ENCODE assay signal across 1 cellular context in the genomic region with DNA sequence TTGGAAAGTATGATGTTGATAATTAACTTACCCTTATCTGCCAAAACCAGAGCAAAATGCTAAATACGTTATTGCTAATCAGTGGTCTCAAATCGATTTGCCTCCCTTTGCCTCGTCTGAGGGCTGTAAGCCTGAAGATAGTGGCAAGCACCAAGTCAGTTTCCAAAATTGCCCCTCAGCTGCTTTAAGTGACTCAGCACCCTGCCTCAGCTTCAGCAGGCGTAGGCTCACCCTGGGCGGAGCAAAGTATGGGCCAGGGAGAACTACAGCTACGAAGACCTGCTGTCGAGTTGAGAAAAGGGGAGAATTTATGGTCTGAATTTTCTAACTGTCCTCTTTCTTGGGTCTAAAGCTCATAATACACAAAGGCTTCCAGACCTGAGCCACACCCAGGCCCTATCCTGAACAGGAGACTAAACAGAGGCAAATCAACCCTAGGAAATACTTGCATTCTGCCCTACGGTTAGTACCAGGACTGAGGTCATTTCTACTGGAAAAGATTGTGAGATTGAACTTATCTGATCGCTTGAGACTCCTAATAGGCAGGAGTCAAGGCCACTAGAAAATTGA.
TF ChIP-seq lines count a peak whose summit lies in the region.

No MANE protein-coding gene starts in this region.

TF ChIP-seq in SK-N-SH, 30 proteins besides CTCF, POLR2A, EP300 and RAD21 (continued from another document):
- TF ChIP-seq, protein P1, sequence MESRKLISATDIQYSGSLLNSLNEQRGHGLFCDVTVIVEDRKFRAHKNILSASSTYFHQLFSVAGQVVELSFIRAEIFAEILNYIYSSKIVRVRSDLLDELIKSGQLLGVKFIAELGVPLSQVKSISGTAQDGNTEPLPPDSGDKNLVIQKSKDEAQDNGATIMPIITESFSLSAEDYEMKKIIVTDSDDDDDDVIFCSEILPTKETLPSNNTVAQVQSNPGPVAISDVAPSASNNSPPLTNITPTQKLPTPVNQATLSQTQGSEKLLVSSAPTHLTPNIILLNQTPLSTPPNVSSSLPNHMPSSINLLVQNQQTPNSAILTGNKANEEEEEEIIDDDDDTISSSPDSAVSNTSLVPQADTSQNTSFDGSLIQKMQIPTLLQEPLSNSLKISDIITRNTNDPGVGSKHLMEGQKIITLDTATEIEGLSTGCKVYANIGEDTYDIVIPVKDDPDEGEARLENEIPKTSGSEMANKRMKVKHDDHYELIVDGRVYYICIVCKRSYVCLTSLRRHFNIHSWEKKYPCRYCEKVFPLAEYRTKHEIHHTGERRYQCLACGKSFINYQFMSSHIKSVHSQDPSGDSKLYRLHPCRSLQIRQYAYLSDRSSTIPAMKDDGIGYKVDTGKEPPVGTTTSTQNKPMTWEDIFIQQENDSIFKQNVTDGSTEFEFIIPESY (IDR thresholded peaks at IDR 0.05; ENCODE audit: borderline replicate concordance, low read depth): no peak
- no peak for TF ChIP-seq FOXM1 (IDR thresholded peaks at IDR 0.05; ENCODE audit: low read depth)
- TF ChIP-seq SMC3 (IDR thresholded peaks at IDR 0.05; ENCODE audit: low read depth, low read length): no peak
- TF ChIP-seq SIN3A (IDR thresholded peaks at IDR 0.05; ENCODE audit: borderline replicate concordance, low read depth, low read length): no peak
- TF ChIP-seq NRF1 (IDR thresholded peaks at IDR 0.05; ENCODE audit: low read depth, low read length): no peak
- TF ChIP-seq, protein P2, sequence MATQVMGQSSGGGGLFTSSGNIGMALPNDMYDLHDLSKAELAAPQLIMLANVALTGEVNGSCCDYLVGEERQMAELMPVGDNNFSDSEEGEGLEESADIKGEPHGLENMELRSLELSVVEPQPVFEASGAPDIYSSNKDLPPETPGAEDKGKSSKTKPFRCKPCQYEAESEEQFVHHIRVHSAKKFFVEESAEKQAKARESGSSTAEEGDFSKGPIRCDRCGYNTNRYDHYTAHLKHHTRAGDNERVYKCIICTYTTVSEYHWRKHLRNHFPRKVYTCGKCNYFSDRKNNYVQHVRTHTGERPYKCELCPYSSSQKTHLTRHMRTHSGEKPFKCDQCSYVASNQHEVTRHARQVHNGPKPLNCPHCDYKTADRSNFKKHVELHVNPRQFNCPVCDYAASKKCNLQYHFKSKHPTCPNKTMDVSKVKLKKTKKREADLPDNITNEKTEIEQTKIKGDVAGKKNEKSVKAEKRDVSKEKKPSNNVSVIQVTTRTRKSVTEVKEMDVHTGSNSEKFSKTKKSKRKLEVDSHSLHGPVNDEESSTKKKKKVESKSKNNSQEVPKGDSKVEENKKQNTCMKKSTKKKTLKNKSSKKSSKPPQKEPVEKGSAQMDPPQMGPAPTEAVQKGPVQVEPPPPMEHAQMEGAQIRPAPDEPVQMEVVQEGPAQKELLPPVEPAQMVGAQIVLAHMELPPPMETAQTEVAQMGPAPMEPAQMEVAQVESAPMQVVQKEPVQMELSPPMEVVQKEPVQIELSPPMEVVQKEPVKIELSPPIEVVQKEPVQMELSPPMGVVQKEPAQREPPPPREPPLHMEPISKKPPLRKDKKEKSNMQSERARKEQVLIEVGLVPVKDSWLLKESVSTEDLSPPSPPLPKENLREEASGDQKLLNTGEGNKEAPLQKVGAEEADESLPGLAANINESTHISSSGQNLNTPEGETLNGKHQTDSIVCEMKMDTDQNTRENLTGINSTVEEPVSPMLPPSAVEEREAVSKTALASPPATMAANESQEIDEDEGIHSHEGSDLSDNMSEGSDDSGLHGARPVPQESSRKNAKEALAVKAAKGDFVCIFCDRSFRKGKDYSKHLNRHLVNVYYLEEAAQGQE (IDR thresholded peaks at IDR 0.05; ENCODE audit: low read depth, low read length): no peak
TF ChIP-seq in SK-N-SH: peak in this region for 0.
